Comparison of ENCODE assay signal across 1 cellular context in the genomic region with DNA sequence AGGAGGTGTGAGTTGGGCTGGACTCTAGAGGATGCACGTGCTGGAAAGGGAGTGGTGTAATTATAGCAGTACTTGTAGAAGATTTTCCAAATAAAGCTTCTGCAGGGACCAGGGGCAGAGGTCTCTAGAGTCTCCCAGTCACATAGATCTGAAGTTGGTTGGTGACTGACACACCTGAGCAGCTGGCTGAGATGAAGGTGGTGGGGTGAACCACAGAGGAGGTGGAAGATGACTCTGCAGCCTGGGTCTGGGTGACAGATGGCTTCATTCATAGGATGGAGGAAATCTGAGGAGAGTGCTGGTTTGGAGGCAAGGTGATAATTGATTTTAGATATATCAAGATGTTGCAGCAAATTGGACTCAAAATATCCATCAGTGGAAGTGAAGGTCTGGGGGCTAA.
TF ChIP-seq lines count a peak whose summit lies in the region.

No MANE protein-coding gene starts in this region.

TF ChIP-seq in IMR-90, 13 proteins besides CTCF, POLR2A, EP300 and RAD21:
- TF ChIP-seq, protein P1, sequence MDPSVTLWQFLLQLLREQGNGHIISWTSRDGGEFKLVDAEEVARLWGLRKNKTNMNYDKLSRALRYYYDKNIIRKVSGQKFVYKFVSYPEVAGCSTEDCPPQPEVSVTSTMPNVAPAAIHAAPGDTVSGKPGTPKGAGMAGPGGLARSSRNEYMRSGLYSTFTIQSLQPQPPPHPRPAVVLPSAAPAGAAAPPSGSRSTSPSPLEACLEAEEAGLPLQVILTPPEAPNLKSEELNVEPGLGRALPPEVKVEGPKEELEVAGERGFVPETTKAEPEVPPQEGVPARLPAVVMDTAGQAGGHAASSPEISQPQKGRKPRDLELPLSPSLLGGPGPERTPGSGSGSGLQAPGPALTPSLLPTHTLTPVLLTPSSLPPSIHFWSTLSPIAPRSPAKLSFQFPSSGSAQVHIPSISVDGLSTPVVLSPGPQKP (IDR thresholded peaks at IDR 0.05; ENCODE audit: borderline replicate concordance, low read depth, low read length): no peak
- TF ChIP-seq CHD1 (IDR thresholded peaks at IDR 0.05; ENCODE audit: low read depth, low read length) (no peak), RFX5 (IDR thresholded peaks at IDR 0.05; ENCODE audit: low read depth, low read length) (no peak), BHLHE40 (IDR thresholded peaks at IDR 0.05; ENCODE audit: low read depth, low read length) (no peak), MAZ (IDR thresholded peaks at IDR 0.05; ENCODE audit: borderline replicate concordance, low read depth, low read length) (no peak), MXI1 (IDR thresholded peaks at IDR 0.05; ENCODE audit: borderline replicate concordance, low read depth, low read length) (no peak), FOS (IDR thresholded peaks at IDR 0.05; ENCODE audit: low read depth, low read length) (no peak), SMC3 (IDR thresholded peaks at IDR 0.05; ENCODE audit: low read depth, low read length) (no peak)
TF ChIP-seq in IMR-90: peak in this region for 0.
